ENCODE assay signal across 8 cellular contexts in the genomic region with DNA sequence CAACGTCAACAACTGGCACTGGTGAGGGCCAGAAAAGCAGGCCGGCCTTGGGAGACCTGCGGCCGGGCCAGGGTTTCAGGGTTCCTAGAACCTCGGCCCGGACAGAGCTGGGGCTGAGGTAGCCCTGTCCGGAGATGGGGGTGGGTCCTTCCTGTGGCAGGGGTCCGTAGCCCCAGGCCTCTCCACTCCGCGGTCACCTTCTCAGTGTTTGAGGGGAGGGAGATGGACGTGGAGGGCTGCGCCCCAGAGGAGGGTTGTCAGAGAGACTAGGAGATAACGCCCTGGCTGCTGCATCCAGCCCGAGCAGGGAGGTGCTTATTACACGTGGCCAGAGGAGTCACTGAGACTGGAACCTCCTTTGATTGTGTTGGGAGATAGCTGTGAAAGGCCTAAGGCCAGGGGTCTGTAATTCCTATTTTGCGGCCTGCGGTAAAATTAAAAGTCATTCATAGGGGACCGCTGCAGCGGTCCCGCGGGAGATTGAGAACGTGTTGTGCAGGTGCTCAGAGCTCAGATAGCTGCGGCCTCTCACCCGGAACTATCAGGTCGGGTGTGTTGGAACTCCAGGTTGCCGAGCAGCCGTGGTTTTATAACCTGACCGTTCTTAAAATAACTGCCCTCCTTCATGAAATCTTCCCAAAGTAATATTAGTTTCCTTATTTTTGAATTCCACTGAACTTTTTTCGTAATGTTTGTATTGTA. TPM values are rescaled to one million over a fixed set of nuclear protein-coding genes. Genes with fewer than 3 reads are reported as not detected.
DNase-seq lines count a peak whose midpoint lies in the region; ATAC-seq, FAIRE-seq and TF ChIP-seq lines count a peak whose summit lies in the region.

No MANE protein-coding gene starts in this region.

- no peaks in the 10 kb centered on the region for H3F3A ChIP-seq in smooth muscle cell (ENCODE audit: low read depth)

- no peak for FAIRE-seq in astrocyte (lab: Jason Lieb, UNC)

- H3K9me3 Mint-ChIP-seq in CD4-positive, alpha-beta T cell = no peaks in the 10 kb centered on the region
- H3K9me3 Mint-ChIP-seq in astrocyte (ENCODE audit: unreplicated experiment) = no peaks in the 10 kb centered on the region

- H3K27ac ChIP-seq in CD4-positive, alpha-beta T cell (ENCODE audit: low read depth, low read length) = peak overlapping the region; percentile 79
- peak overlapping the region; percentile 87 for H3K27ac ChIP-seq in SJSA1
- peak overlapping the region; percentile 96 for H3K27ac ChIP-seq in astrocyte (ENCODE audit: low read depth, low read length)
- peak overlapping the region; percentile 92 for H3K27ac ChIP-seq in iPS-20b (ENCODE audit: low read length)
- peak overlapping the region; percentile 88 for H3K27ac ChIP-seq in smooth muscle cell (ENCODE audit: low read depth)

- H3K4me1 Mint-ChIP-seq in CD4-positive, alpha-beta T cell (ENCODE audit: low read depth) = peaks cover 48% of the 10 kb centered on the region
- peaks cover 8% of the 10 kb centered on the region for H3K4me1 Mint-ChIP-seq in astrocyte (ENCODE audit: low read depth, unreplicated experiment)

- no peak for TF ChIP-seq CTCF in CD4-positive, alpha-beta T cell (IDR thresholded peaks at IDR 0.05)
- TF ChIP-seq CTCF in astrocyte (IDR thresholded peaks at IDR 0.05; ENCODE audit: insufficient read depth, low read depth, low read length) (no peak), smooth muscle cell (IDR thresholded peaks at IDR 0.05; ENCODE audit: borderline replicate concordance, insufficient read depth, poor library complexity, severe bottlenecking) (no peak)

- POLR2A ChIA-PET in CD4-positive, alpha-beta T cell (lab: Charles Lee) = interaction anchor here (0.6 to 3.0 kb wide), 4 partner anchors 10 to 250 kb away, joined by 3 to 14 read pairs (median 5); a partner anchor contains a TSS

- H3K36me3 ChIP-seq in SJSA1 (peaks cover 43% of the 10 kb centered on the region), astrocyte (ENCODE audit: insufficient read depth, low read length) (peaks cover 26% of the 10 kb centered on the region), iPS-20b (ENCODE audit: insufficient read depth, low read depth, low read length) (peaks cover 38% of the 10 kb centered on the region), smooth muscle cell (ENCODE audit: low read depth) (no peaks in the 10 kb centered on the region)

- H3K4me1 ChIP-seq in SJSA1 (replicated peaks) (peaks cover 12% of the 10 kb centered on the region), astrocyte (ENCODE audit: insufficient read depth, low read length) (peaks cover 16% of the 10 kb centered on the region), iPS-20b (ENCODE audit: insufficient read depth, low read length) (peaks cover 9% of the 10 kb centered on the region; the same call in 1 of the 2 replicates), smooth muscle cell (ENCODE audit: low read depth) (peaks cover 9% of the 10 kb centered on the region)

- H3K4me2 ChIP-seq in astrocyte (ENCODE audit: low read length) (peak overlapping the region; percentile 92), smooth muscle cell (peak overlapping the region; percentile 88)

- no peak for ATAC-seq in CD4-positive, alpha-beta T cell (ENCODE audit: poor library complexity)
- ATAC-seq in GM19351 (IDR thresholded peaks at IDR 0.05; ENCODE audit: unreplicated experiment) (peak; percentile 23), HG03432 (IDR thresholded peaks at IDR 0.05; ENCODE audit: unreplicated experiment) (peak; percentile 21)

- H3K9me3 ChIP-seq in CD4-positive, alpha-beta T cell (ENCODE audit: control insufficient read depth, low read length) = no peaks in the 10 kb centered on the region
- no peaks in the 10 kb centered on the region for H3K9me3 ChIP-seq in SJSA1 (replicated peaks)
- H3K9me3 ChIP-seq in astrocyte (ENCODE audit: insufficient read depth, low read depth, low read length) = no peaks in the 10 kb centered on the region
- no peaks in the 10 kb centered on the region for H3K9me3 ChIP-seq in iPS-20b (ENCODE audit: insufficient read depth, low read depth, low read length)
- no peaks in the 10 kb centered on the region for H3K9me3 ChIP-seq in smooth muscle cell (replicated peaks; ENCODE audit: low read depth)

- H3K79me2 ChIP-seq in astrocyte (ENCODE audit: insufficient read depth, low read length) = peaks cover 68% of the 10 kb centered on the region
- H3K79me2 ChIP-seq in smooth muscle cell (ENCODE audit: low read depth) = peaks cover 45% of the 10 kb centered on the region

- peak overlapping the region; percentile 100 for H3K4me3 Mint-ChIP-seq in CD4-positive, alpha-beta T cell
- H3K4me3 Mint-ChIP-seq in astrocyte (ENCODE audit: unreplicated experiment) = peak overlapping the region; percentile 100

- H4K20me1 ChIP-seq in astrocyte (ENCODE audit: insufficient read depth, low read length) = peaks cover 48% of the 10 kb centered on the region
- peaks cover 17% of the 10 kb centered on the region for H4K20me1 ChIP-seq in smooth muscle cell (ENCODE audit: low read depth)

- intact Hi-C loops in CD4-positive, alpha-beta T cell (cut with DNase I, micrococcal nuclease) = loop anchor here (2.0 to 5.0 kb wide), 5 partner anchors 94 to 1476 kb away; a partner anchor contains a TSS

- H3K27ac Mint-ChIP-seq in CD4-positive, alpha-beta T cell = peak overlapping the region; percentile 90
- peak overlapping the region; percentile 100 for H3K27ac Mint-ChIP-seq in astrocyte (ENCODE audit: unreplicated experiment)

- CTCF ChIA-PET in CD4-positive, alpha-beta T cell (lab: Charles Lee) = interaction anchor here (1.0 kb wide), 1 partner anchor 302 kb away, joined by 4 read pairs; no protein-coding TSS in a partner anchor

- H3K4me3 ChIP-seq in SJSA1 (peak overlapping the region; percentile 72), astrocyte (ENCODE audit: insufficient read depth, low read depth, low read length) (peak overlapping the region; percentile 89), iPS-20b (ENCODE audit: low read length) (peak overlapping the region; percentile 93), smooth muscle cell (peak overlapping the region; percentile 77)

- WGBS in smooth muscle cell (ENCODE audit: low lambda C conversion rate) = 2% methylated on average over 28 of the region's 29 CpGs

- peak overlapping the region; percentile 94 for H3K9ac ChIP-seq in astrocyte (ENCODE audit: low read length)
- H3K9ac ChIP-seq in iPS-20b (ENCODE audit: low read depth, low read length) = peak overlapping the region; percentile 97
- peak overlapping the region; percentile 84 for H3K9ac ChIP-seq in smooth muscle cell (ENCODE audit: low read depth)

- H3K27me3 Mint-ChIP-seq in CD4-positive, alpha-beta T cell = no peaks in the 10 kb centered on the region
- no peaks in the 10 kb centered on the region for H3K27me3 Mint-ChIP-seq in astrocyte (ENCODE audit: low read depth, unreplicated experiment)

- H3K36me3 Mint-ChIP-seq in CD4-positive, alpha-beta T cell (ENCODE audit: low read depth) = peaks cover 60% of the 10 kb centered on the region
- H3K36me3 Mint-ChIP-seq in astrocyte (ENCODE audit: low read depth, unreplicated experiment) = peaks cover 2% of the 10 kb centered on the region

- DNase-seq in CD4-positive, alpha-beta T cell = peak in 7 of 10 experiments; percentile 3 to 36 (median 7)
- DNase-seq in SJSA1 (ENCODE audit: low read depth in 1 of 2, low spot score in 2 of 2) = peak in 1 of 2 experiments; percentile 47
- DNase-seq in astrocyte (ENCODE audit: low read depth) = peak; percentile 23
- DNase-seq in smooth muscle cell (lab: John Stamatoyannopoulos, UW; ENCODE audit: unreplicated experiment) = no peak
- DNase-seq in foreskin melanocyte = no peak

- H2AFZ ChIP-seq in astrocyte (ENCODE audit: low read depth, low read length) (peak overlapping the region; percentile 92), smooth muscle cell (ENCODE audit: low read depth) (peak overlapping the region; percentile 94)

- no peaks in the 10 kb centered on the region for H3K27me3 ChIP-seq in CD4-positive, alpha-beta T cell (ENCODE audit: control insufficient read depth, insufficient read depth, low read length)
- no peaks in the 10 kb centered on the region for H3K27me3 ChIP-seq in SJSA1 (replicated peaks)
- no peaks in the 10 kb centered on the region for H3K27me3 ChIP-seq in astrocyte (ENCODE audit: insufficient read depth, low read length)
- H3K27me3 ChIP-seq in iPS-20b (ENCODE audit: insufficient read depth, low read length) = no peaks in the 10 kb centered on the region
- no peaks in the 10 kb centered on the region for H3K27me3 ChIP-seq in smooth muscle cell (ENCODE audit: low read depth)

RNA-seq across cellular contexts. Expression of a gene that starts 0.5 kb away (rescaled TPM):
- total RNA-seq in CD4-positive, alpha-beta T cell = 10 to 100 TPM; 28.7 to 33.7 TPM
- 145 and 177 TPM in 2 replicates for total RNA-seq in SJSA1 (2014; rRNA removed; shearing (Covaris generic))
- total RNA-seq in astrocyte (157 and 177 TPM in 2 replicates), smooth muscle cell (57.6 and 88.5 TPM in 2 replicates)
- polyA plus RNA-seq in smooth muscle cell = 92.8 and 94.6 TPM in 2 replicates

RNA-seq across cellular contexts. Expression of a gene that starts 1.0 kb away (rescaled TPM):
- total RNA-seq in CD4-positive, alpha-beta T cell = 1 to 10 TPM; 7.6 to 8.7 TPM
- total RNA-seq in SJSA1 (2014; rRNA removed; shearing (Covaris generic)) = 12.7 and 14.3 TPM in 2 replicates
- 22.9 and 24.0 TPM in 2 replicates for total RNA-seq in astrocyte
- total RNA-seq in smooth muscle cell = 32.6 and 55.5 TPM in 2 replicates
- 12.3 and 19.7 TPM in 2 replicates for polyA plus RNA-seq in smooth muscle cell

RNA-seq across cellular contexts. Expression of a gene that starts 35.1 kb away (rescaled TPM):
- total RNA-seq in CD4-positive, alpha-beta T cell = under 1 TPM; 0.16 to 0.42 TPM
- not detected in 2 replicates for total RNA-seq in SJSA1 (2014; rRNA removed; shearing (Covaris generic))
- 0.72 and 0.82 TPM in 2 replicates for total RNA-seq in astrocyte
- total RNA-seq in smooth muscle cell = 0.36 and 0.49 TPM in 2 replicates
- polyA plus RNA-seq in smooth muscle cell = 0.14 and 0.33 TPM in 2 replicates

RNA-seq across cellular contexts. Expression of a gene that starts 40.2 kb away (rescaled TPM):
- total RNA-seq in CD4-positive, alpha-beta T cell = not detected
- total RNA-seq in SJSA1 (2014; rRNA removed; shearing (Covaris generic)) = not detected in 2 replicates
- total RNA-seq in astrocyte (0.39 and 0.50 TPM in 2 replicates), smooth muscle cell (2.1 and 2.7 TPM in 2 replicates)
- 0.57 and 0.78 TPM in 2 replicates for polyA plus RNA-seq in smooth muscle cell

Comparison
In these comparisons a context has a peak if more than half of its experiments do, and no peak if none do; other contexts are left out.
1. DNase-seq: peak in CD4-positive, alpha-beta T cell (7 of 10) and astrocyte (single experiment); none in smooth muscle cell (single experiment) and foreskin melanocyte (single experiment).
2. Peak in every context shown above with its lines, with median percentiles within 50 percentile points of each other: H3K27ac ChIP-seq, H3K4me3 ChIP-seq and H3K9ac ChIP-seq.